In the genomic region with DNA sequence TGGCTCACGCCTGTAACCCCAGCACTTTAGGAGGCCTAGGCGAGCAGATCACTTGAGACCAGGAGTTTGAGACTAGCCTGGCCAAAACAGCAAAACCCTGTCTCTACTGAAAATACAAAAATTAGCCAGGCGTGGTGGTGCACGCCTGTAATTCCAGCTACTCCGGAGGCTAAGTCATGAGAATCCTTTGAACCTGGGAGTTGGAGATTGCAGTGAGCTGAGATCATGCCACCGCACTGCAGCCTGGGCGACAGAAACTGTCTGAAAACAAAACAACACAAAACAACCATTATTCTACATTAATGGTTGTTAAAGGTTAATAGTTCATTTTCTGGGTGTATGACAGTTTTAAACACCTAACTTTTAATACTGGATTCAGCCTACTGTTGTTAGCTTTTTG, we compare ENCODE assay signal across 14 cellular contexts.
"Had no signal": no experiment of that assay in that cellular context is flagged by ENCODE, and none has a peak within 500 bp of the region (broad histone marks: within the 10 kb centered on the region; RNA-seq: fewer than 3 reads in every experiment).

No MANE protein-coding gene starts in this region.

- H3K36me3 ChIP-seq: cardiac muscle cell, pancreas, sigmoid colon had no signal

- FAIRE-seq: frontal cortex, pancreas, TTC549 had no signal

- H3K9me3 ChIP-seq: pancreas, sigmoid colon, testis had no signal

- DNase-seq: activated B cell treated with CpG ODN at 0.5 μM for 24 hours; activated CD4-positive, alpha-beta T cell treated with anti-CD3 and anti-CD28 coated beads for 48 hours; activated CD8-positive, alpha-beta T cell treated with anti-CD3 and anti-CD28 coated beads, Interleukin-2, amount 10 ng/mL, durations not matched to agents 7 days and 5 days; dorsolateral prefrontal cortex; endodermal cell; head of caudate nucleus; pancreas; sigmoid colon; stimulated activated CD4-positive, alpha-beta T cell treated with anti-CD3 and anti-CD28 coated beads, Interleukin-1b, Interleukin-23, amount 100 ng/mL, for 48 hours; stimulated activated naive CD8-positive, alpha-beta T cell treated with anti-CD3 and anti-CD28 coated beads, Interleukin-15, amount 100 ng/mL, for 72 hours; testis had no signal

- H3K27ac ChIP-seq: cardiac muscle cell, pancreas had no signal

- ATAC-seq: activated CD8-positive, alpha-beta T cell treated with anti-CD3 and anti-CD28 coated beads, Interleukin-2, amount 10 ng/mL, durations not matched to agents 7 days and 5 days; pancreas; stimulated activated naive CD8-positive, alpha-beta T cell treated with anti-CD3 and anti-CD28 coated beads, Interleukin-15, amount 100 ng/mL, for 72 hours had no signal

- H3K27ac Mint-ChIP-seq: activated B cell treated with CpG ODN at 0.5 μM for 24 hours; endodermal cell; stimulated activated naive CD8-positive, alpha-beta T cell treated with anti-CD3 and anti-CD28 coated beads, Interleukin-15, amount 100 ng/mL, for 72 hours had no signal

- H3K27me3 ChIP-seq: cardiac muscle cell, dorsolateral prefrontal cortex, pancreas, sigmoid colon, testis had no signal

- H3K9me3 Mint-ChIP-seq: endodermal cell; stimulated activated naive CD8-positive, alpha-beta T cell treated with anti-CD3 and anti-CD28 coated beads, Interleukin-15, amount 100 ng/mL, for 72 hours had no signal

- H3K27me3 Mint-ChIP-seq: activated B cell treated with CpG ODN at 0.5 μM for 24 hours; stimulated activated naive CD8-positive, alpha-beta T cell treated with anti-CD3 and anti-CD28 coated beads, Interleukin-15, amount 100 ng/mL, for 72 hours had no signal
